In genomic region chr14:51491036-51491545, GRCh38 we compare ENCODE assay signal across 19 cellular contexts.
DNase-seq lines count a peak whose midpoint lies in the region; ATAC-seq and TF ChIP-seq lines count a peak whose summit lies in the region.
"Had no signal": no experiment of that assay in that cellular context is flagged by ENCODE, and none has a peak within 500 bp of the region (broad histone marks: within the 10 kb centered on the region; RNA-seq: fewer than 3 reads in every experiment).

No MANE protein-coding gene starts in this region.

- peak overlapping the region; percentile 12 for H2AK5ac ChIP-seq in neuronal stem cell (ENCODE audit: low read depth, low read length)

- DNase-seq in PC-3 (no peak), epithelial cell of esophagus (ENCODE audit: low read depth) (no peak), neuronal stem cell (ENCODE audit: low spot score) (no peak), transverse colon (no peak), brain microvascular endothelial cell (no peak), AG20443 (ENCODE audit: low spot score) (no peak), COR-L47 (lab: John Stamatoyannopoulos, UW) (no peak)
- DNase-seq: AML-193, DND-41, GDM1, NCI-H1092, NCI-H2107, NCI-H226, NCI-H526, PC-9 had no signal

- no peaks in the 10 kb centered on the region for H3K27me3 ChIP-seq in PC-3 (ENCODE audit: low read length)
- no peaks in the 10 kb centered on the region for H3K27me3 ChIP-seq in neuronal stem cell (ENCODE audit: control insufficient read depth in 3 of 3, insufficient read depth in 3 of 3, low read depth in 1 of 3, low read length in 3 of 3)
- H3K27me3 ChIP-seq in transverse colon: no peaks in the 10 kb centered on the region
- H3K27me3 ChIP-seq in brain microvascular endothelial cell (replicated peaks): no peaks in the 10 kb centered on the region

- no peak for TF ChIP-seq EP300 in transverse colon (IDR thresholded peaks at IDR 0.05; ENCODE audit: low read depth)

- ATAC-seq in PC-3 (no peak), GM19023 (IDR thresholded peaks at IDR 0.05; ENCODE audit: unreplicated experiment) (no peak)
- ATAC-seq: A549, HCT116, Right ventricle myocardium inferior had no signal

- no peaks in the 10 kb centered on the region for H3F3A ChIP-seq in PC-3 (ENCODE audit: low read length, unreplicated experiment)

- no peak overlapping the region for H4K8ac ChIP-seq in neuronal stem cell (ENCODE audit: low read depth, low read length)

- H2BK5ac ChIP-seq in neuronal stem cell (ENCODE audit: low read length): no peak overlapping the region

- H2BK12ac ChIP-seq in neuronal stem cell (ENCODE audit: low read length): no peak overlapping the region

- intact Hi-C loops in PC-3 (cut with micrococcal nuclease): loop anchor here (2.0 kb wide), 1 partner anchor 48 kb away; no protein-coding TSS in a partner anchor
- intact Hi-C loops in transverse colon (cut with DNase I; ENCODE audit: low total_unique reads): loop anchor here (2.0 kb wide), 1 partner anchor 40 kb away; no protein-coding TSS in a partner anchor

- no peak overlapping the region for H4K91ac ChIP-seq in neuronal stem cell (ENCODE audit: low read depth, low read length, poor library complexity)

- H2BK15ac ChIP-seq in neuronal stem cell (ENCODE audit: low read length): no peak overlapping the region

- H3K4me2 ChIP-seq in PC-3 (ENCODE audit: low read length) (no peak overlapping the region), neuronal stem cell (ENCODE audit: insufficient read depth, low read length, poor library complexity, severe bottlenecking) (no peak overlapping the region)
- H3K4me2 ChIP-seq: A549, PC-9 had no signal

- POLR2A ChIA-PET in PC-3 (lab: Charles Lee; ENCODE audit: unreplicated experiment): interaction anchor here (0.5 kb wide), 1 partner anchor 42 kb away, joined by 5 read pairs; no protein-coding TSS in a partner anchor

- no peak overlapping the region for H3K4ac ChIP-seq in neuronal stem cell (ENCODE audit: low read length)

- H2AFZ ChIP-seq in PC-3 (ENCODE audit: low read length) (no peak overlapping the region), neuronal stem cell (ENCODE audit: low read length) (no peak overlapping the region)
- H2AFZ ChIP-seq: PC-9 had no signal

- no TSS peak for BruUV-seq in PC-3 (replicated peaks; lab: Mats Ljungman, UMichigan)

- H3K36me3 ChIP-seq in PC-3 (ENCODE audit: low read depth, low read length) (no peaks in the 10 kb centered on the region), neuronal stem cell (replicated peaks in 1 of 2; ENCODE audit: control insufficient read depth in 2 of 2, insufficient read depth in 2 of 2, low read length in 2 of 2) (no peaks in the 10 kb centered on the region), transverse colon (no peaks in the 10 kb centered on the region), brain microvascular endothelial cell (replicated peaks) (no peaks in the 10 kb centered on the region)

- no CpG with 5 or more reads among the region's 3 CpGs for WGBS in neuronal stem cell (ENCODE audit: extremely low coverage in 2 of 2, insufficient read length in 2 of 2, insufficient replicate concordance in 1 of 2), 2 donors
- 79 to 92% methylated on average over 2 to 3 of the region's 3 CpGs for WGBS in transverse colon (ENCODE audit: low coverage in 1 of 2), 2 donors

- H3K4me1 ChIP-seq in PC-3 (ENCODE audit: insufficient read depth, low read length) (peaks cover 23% of the 10 kb centered on the region), neuronal stem cell (ENCODE audit: control insufficient read depth in 2 of 2, insufficient read depth in 1 of 2, low read depth in 1 of 2, low read length in 2 of 2) (no peaks in the 10 kb centered on the region), transverse colon (peaks cover 0 to 10% (median 0%) of the 10 kb centered on the region in 4 donors)

- no peaks in the 10 kb centered on the region for H3K79me2 ChIP-seq in PC-3 (ENCODE audit: low read length)

- CTCF ChIA-PET in PC-3 (lab: Charles Lee): no interaction called here

- H3K4me3 ChIP-seq in PC-3 (ENCODE audit: low read length): no peak overlapping the region
- peak overlapping the region; percentile 94 for H3K4me3 ChIP-seq in epithelial cell of esophagus (ENCODE audit: low read length)
- H3K4me3 ChIP-seq in neuronal stem cell (ENCODE audit: low read length in 2 of 2): no peak overlapping the region
- no peak overlapping the region for H3K4me3 ChIP-seq in transverse colon
- no peak overlapping the region for H3K4me3 ChIP-seq in brain microvascular endothelial cell (ENCODE audit: low read depth, low read length)
- H3K4me3 ChIP-seq: A549, PC-9 had no signal

- no peaks in the 10 kb centered on the region for H3K9me2 ChIP-seq in PC-3 (replicated peaks; ENCODE audit: low read length)

- TF ChIP-seq CTCF in PC-3 (conservative IDR thresholded peaks at IDR 0.05; ENCODE audit: low read depth, low read length) (no peak), epithelial cell of esophagus (IDR thresholded peaks at IDR 0.05; ENCODE audit: insufficient read depth, low read depth, low read length, missing control alignments) (no peak), transverse colon (IDR thresholded peaks at IDR 0.05) (no peak), brain microvascular endothelial cell (IDR thresholded peaks at IDR 0.05; ENCODE audit: low read depth, low read length, missing control alignments) (no peak)

- in situ Hi-C loops in transverse colon (cut with MboI; ENCODE audit: low pct_ligation_motif_present in 1 of 4, low pct_unique_long_range_greater_than_20kb in 1 of 4, low sequenced_read_pairs in 3 of 4): no loop called here
- in situ Hi-C loops in brain microvascular endothelial cell (cut with HindIII; ENCODE audit: low pct_ligation_motif_present, low sequenced_read_pairs): no loop called here

- no peak overlapping the region for H3K14ac ChIP-seq in neuronal stem cell (ENCODE audit: low read length)

- H2BK120ac ChIP-seq in neuronal stem cell (ENCODE audit: low read depth, low read length): no peak overlapping the region

- H3K9ac ChIP-seq in PC-3 (ENCODE audit: low read length) (no peak overlapping the region), neuronal stem cell (ENCODE audit: low read depth, low read length, poor library complexity) (no peak overlapping the region)

- H3K9me3 ChIP-seq in PC-3 (ENCODE audit: low read length) (no peaks in the 10 kb centered on the region), neuronal stem cell (replicated peaks in 1 of 2; ENCODE audit: control insufficient read depth in 2 of 2, insufficient read depth in 1 of 2, low read depth in 1 of 2, low read length in 2 of 2) (peaks cover 0 to 6% of the 10 kb centered on the region in 2 donors), transverse colon (no peaks in the 10 kb centered on the region)
- H3K9me3 ChIP-seq: A549 had no signal

- no peak overlapping the region for H3K18ac ChIP-seq in neuronal stem cell (ENCODE audit: low read length)

- no peak for TF ChIP-seq POLR2A in transverse colon (IDR thresholded peaks at IDR 0.05)

- peak overlapping the region; percentile 73 for H3K27ac ChIP-seq in PC-3 (ENCODE audit: low read length)
- H3K27ac ChIP-seq in neuronal stem cell (replicated peaks; ENCODE audit: low read length): no peak overlapping the region
- peak overlapping the region in 3 of 4 donors; percentile 32 to 58 (median 51) for H3K27ac ChIP-seq in transverse colon
- H3K27ac ChIP-seq in brain microvascular endothelial cell: no peak overlapping the region
- H3K27ac ChIP-seq: A549, PC-9 had no signal

- no peak overlapping the region for H3K23ac ChIP-seq in neuronal stem cell (ENCODE audit: low read depth, low read length, poor library complexity)

- H4K20me1 ChIP-seq in PC-3 (ENCODE audit: low read length): no peaks in the 10 kb centered on the region

- H3K79me1 ChIP-seq in neuronal stem cell (ENCODE audit: low read depth, low read length): no peaks in the 10 kb centered on the region

Comparison
In these comparisons a context has a peak if more than half of its experiments do, and no peak if none do; other contexts are left out.
1. H3K27ac ChIP-seq: peak in PC-3 (single experiment) and transverse colon (3 of 4); none in neuronal stem cell (single experiment) and brain microvascular endothelial cell (single experiment).